In genomic region chr2:218000137-218000536, GRCh38 we compare ENCODE assay signal across 13 cellular contexts. TPM values are rescaled to one million over a fixed set of nuclear protein-coding genes. Genes with fewer than 3 reads are reported as not detected.
DNase-seq lines count a peak whose midpoint lies in the region; ATAC-seq and TF ChIP-seq lines count a peak whose summit lies in the region.
"Had no signal": no experiment of that assay in that cellular context is flagged by ENCODE, and none has a peak within 500 bp of the region (broad histone marks: within the 10 kb centered on the region; RNA-seq: fewer than 3 reads in every experiment).

No MANE protein-coding gene starts in this region.

- no peak overlapping the region for H3K27ac Mint-ChIP-seq in activated T-cell treated with anti-CD3 and anti-CD28 coated beads, Interleukin-2, amount 50 U/mL, for 24 hours

- no peaks in the 10 kb centered on the region for H3K9me3 ChIP-seq in body of pancreas
- no peaks in the 10 kb centered on the region for H3K9me3 ChIP-seq in tibial nerve
- H3K9me3 ChIP-seq: mucosa of descending colon had no signal

- intact Hi-C loops in body of pancreas (cut with DNase I), result no loop called here
- intact Hi-C loops in head of caudate nucleus (cut with DNase I), result no loop called here

- H3K4me1 ChIP-seq in body of pancreas (peaks cover 86% of the 10 kb centered on the region), tibial nerve (peaks cover 0 to 66% (median 24%) of the 10 kb centered on the region in 4 donors)

- no peak for TF ChIP-seq EP300 in tibial nerve (IDR thresholded peaks at IDR 0.05)

- H3K36me3 Mint-ChIP-seq in activated T-cell treated with anti-CD3 and anti-CD28 coated beads, Interleukin-2, amount 50 U/mL, for 24 hours (ENCODE audit: low read depth), result no peaks in the 10 kb centered on the region

- no peak overlapping the region for H3K4me3 ChIP-seq in body of pancreas
- no peak overlapping the region for H3K4me3 ChIP-seq in tibial nerve
- H3K4me3 ChIP-seq: mucosa of descending colon had no signal

- DNase-seq in NOMO-1 treated with DMSO at 0.1 percent for 48 hours (lab: John Stamatoyannopoulos, UW; ENCODE audit: unreplicated experiment), result peak; percentile 5
- DNase-seq in NOMO-1 treated with dmso at 0.1 percent for 144 hours (lab: John Stamatoyannopoulos, UW; ENCODE audit: unreplicated experiment), result no peak
- DNase-seq in body of pancreas, result peak; percentile 50 to 68 (median 62)
- DNase-seq in hepatic stellate cell (ENCODE audit: low spot score), result peak; percentile 74
- no peak for DNase-seq in tibial nerve (ENCODE audit: low spot score in 2 of 2)
- no peak for DNase-seq in activated T-cell treated with anti-CD3 and anti-CD28 coated beads, Interleukin-2, amount 50 U/mL, for 24 hours
- DNase-seq in head of caudate nucleus, result no peak
- DNase-seq: activated CD8-positive, alpha-beta memory T cell treated with anti-CD3 and anti-CD28 coated beads for 24 hours; DMS79; effector CD4-positive, alpha-beta T cell; Kasumi-1; mucosa of descending colon had no signal

- H3K36me3 ChIP-seq in body of pancreas (replicated peaks in 1 of 2; ENCODE audit: insufficient read depth in 1 of 2, low read depth in 2 of 2) (no peaks in the 10 kb centered on the region), tibial nerve (no peaks in the 10 kb centered on the region)

- no peaks in the 10 kb centered on the region for H3K9me3 Mint-ChIP-seq in activated T-cell treated with anti-CD3 and anti-CD28 coated beads, Interleukin-2, amount 50 U/mL, for 24 hours

- ATAC-seq in body of pancreas, result no peak
- ATAC-seq in GM21528 (IDR thresholded peaks at IDR 0.05; ENCODE audit: low FRiP score, unreplicated experiment), result no peak
- ATAC-seq: mucosa of descending colon had no signal

- TF ChIP-seq POLR2A in body of pancreas (IDR thresholded peaks at IDR 0.05) (peak in 1 of 3 donors; percentile 11), tibial nerve (IDR thresholded peaks at IDR 0.05) (no peak)

- H3K4me3 Mint-ChIP-seq in activated T-cell treated with anti-CD3 and anti-CD28 coated beads, Interleukin-2, amount 50 U/mL, for 24 hours, result no peak overlapping the region

- H3K27me3 ChIP-seq in body of pancreas, result no peaks in the 10 kb centered on the region
- H3K27me3 ChIP-seq in tibial nerve, result no peaks in the 10 kb centered on the region

- H3K27me3 Mint-ChIP-seq in activated T-cell treated with anti-CD3 and anti-CD28 coated beads, Interleukin-2, amount 50 U/mL, for 24 hours, result peaks cover 7% of the 10 kb centered on the region

- TF ChIP-seq CTCF in body of pancreas (IDR thresholded peaks at IDR 0.05), result no peak
- no peak for TF ChIP-seq CTCF in tibial nerve (IDR thresholded peaks at IDR 0.05)

- no peaks in the 10 kb centered on the region for H3K4me1 Mint-ChIP-seq in activated T-cell treated with anti-CD3 and anti-CD28 coated beads, Interleukin-2, amount 50 U/mL, for 24 hours (ENCODE audit: low read depth)

- H3K27ac ChIP-seq in body of pancreas (peak overlapping the region; percentile 76 to 94 (median 90)), tibial nerve (peak overlapping the region in 3 of 4 donors; percentile 11 to 86 (median 55))

RNA-seq across cellular contexts. Expression of gene TNS1, which starts 2.7 kb away (rescaled TPM):
- 100 to 1,000 TPM; 168 to 174 TPM for total RNA-seq in body of pancreas
- total RNA-seq in tibial nerve, result 100 to 1,000 TPM; 461 to 648 (median 565) TPM

Comparison
In these comparisons a context has a peak if more than half of its experiments do, and no peak if none do; other contexts are left out.
1. DNase-seq: peak in NOMO-1 treated with DMSO at 0.1 percent for 48 hours (single experiment), body of pancreas (4 of 4) and hepatic stellate cell (single experiment); none in NOMO-1 treated with dmso at 0.1 percent for 144 hours (single experiment), tibial nerve (0 of 2), activated T-cell treated with anti-CD3 and anti-CD28 coated beads, Interleukin-2, amount 50 U/mL, for 24 hours (single experiment) and head of caudate nucleus (0 of 42).